Comparison of ENCODE assay signal across 8 cellular contexts in genomic region chr2:241148891-241149674, GRCh38. TPM values are rescaled to one million over a fixed set of nuclear protein-coding genes. Genes with fewer than 3 reads are reported as not detected.
DNase-seq lines count a peak whose midpoint lies in the region; ATAC-seq and TF ChIP-seq lines count a peak whose summit lies in the region.

Gene PASK (minus strand): TSS chr2:241149472. CDS start chr2:241143032, 6,440 bp downstream.

- H3K36me3 ChIP-seq in H7 (replicated peaks; ENCODE audit: control insufficient read depth, insufficient read depth, low read length): no peaks in the 10 kb centered on the region

- H3K9me3 Mint-ChIP-seq in activated T-helper 2 cell treated with anti-CD3 and anti-CD28 coated beads, Interferon-gamma antibody, Interleukin-2, Interleukin-4, amounts not matched to agents 10 μg/mL and 5 μg/mL and 100 μg/mL, durations not matched to agents 14 hours and 24 hours and 36 hours: no peaks in the 10 kb centered on the region
- H3K9me3 Mint-ChIP-seq in nephron: no peaks in the 10 kb centered on the region

- peak within 1 kb of the TSS; percentile 96 for H3K4me3 Mint-ChIP-seq in activated T-helper 2 cell treated with anti-CD3 and anti-CD28 coated beads, Interferon-gamma antibody, Interleukin-2, Interleukin-4, amounts not matched to agents 10 μg/mL and 5 μg/mL and 100 μg/mL, durations not matched to agents 14 hours and 24 hours and 36 hours (ENCODE audit: low read depth)
- H3K4me3 Mint-ChIP-seq in nephron: peak within 1 kb of the TSS; percentile 95 to 97 (median 97)

- peak; percentile 56 for TF ChIP-seq POLR2A in Raji (IDR thresholded peaks at IDR 0.05; ENCODE audit: insufficient read depth, low read depth, low read length)

- H3K4me3 ChIP-seq in H7 (ENCODE audit: insufficient read depth, low read depth, low read length): peak within 1 kb of the TSS; percentile 90
- peak within 1 kb of the TSS; percentile 95 for H3K4me3 ChIP-seq in fibroblast of the aortic adventitia (ENCODE audit: low read depth, low read length)

- peak; percentile 90 for ATAC-seq in stimulated activated naive CD8-positive, alpha-beta T cell treated with anti-CD3 and anti-CD28 coated beads, Interleukin-15, Interleukin-2, amounts not matched to agents 100 U/mL and 50 U/mL, for 24 hours

- intact Hi-C loops in activated T-helper 2 cell treated with anti-CD3 and anti-CD28 coated beads, Interferon-gamma antibody, Interleukin-2, Interleukin-4, amounts not matched to agents 10 μg/mL and 5 μg/mL and 100 μg/mL, durations not matched to agents 14 hours and 24 hours and 36 hours (cut with micrococcal nuclease): loop anchor here (1.0 to 5.0 kb wide), 3 partner anchors 47 to 562 kb away; partner anchors contain the start of genes CAPN10 and MTERF4

- DNase-seq in ELR (ENCODE audit: low read depth): peak; percentile 97
- DNase-seq in H7: peak; percentile 98
- peak; percentile 93 for DNase-seq in M059J (ENCODE audit: low read depth)
- DNase-seq in activated T-helper 2 cell treated with anti-CD3 and anti-CD28 coated beads, Interferon-gamma antibody, Interleukin-2, Interleukin-4, amounts not matched to agents 10 μg/mL and 5 μg/mL and 100 μg/mL, durations not matched to agents 14 hours and 24 hours and 36 hours (ENCODE audit: low spot score): peak; percentile 93
- DNase-seq in fibroblast of the aortic adventitia (ENCODE audit: low read depth): peak; percentile 91
- DNase-seq in stimulated activated naive CD8-positive, alpha-beta T cell treated with anti-CD3 and anti-CD28 coated beads, Interleukin-15, Interleukin-2, amounts not matched to agents 100 U/mL and 50 U/mL, for 24 hours: peak; percentile 93

- no peaks in the 10 kb centered on the region for H3K27me3 Mint-ChIP-seq in activated T-helper 2 cell treated with anti-CD3 and anti-CD28 coated beads, Interferon-gamma antibody, Interleukin-2, Interleukin-4, amounts not matched to agents 10 μg/mL and 5 μg/mL and 100 μg/mL, durations not matched to agents 14 hours and 24 hours and 36 hours (ENCODE audit: low read depth)
- no peaks in the 10 kb centered on the region for H3K27me3 Mint-ChIP-seq in nephron (ENCODE audit: low read depth)

- peaks cover 19% of the 10 kb centered on the region for H3K36me3 Mint-ChIP-seq in activated T-helper 2 cell treated with anti-CD3 and anti-CD28 coated beads, Interferon-gamma antibody, Interleukin-2, Interleukin-4, amounts not matched to agents 10 μg/mL and 5 μg/mL and 100 μg/mL, durations not matched to agents 14 hours and 24 hours and 36 hours (ENCODE audit: low read depth)
- peaks cover 6% of the 10 kb centered on the region for H3K36me3 Mint-ChIP-seq in nephron (ENCODE audit: low read depth)

- H3K27ac Mint-ChIP-seq in activated T-helper 2 cell treated with anti-CD3 and anti-CD28 coated beads, Interferon-gamma antibody, Interleukin-2, Interleukin-4, amounts not matched to agents 10 μg/mL and 5 μg/mL and 100 μg/mL, durations not matched to agents 14 hours and 24 hours and 36 hours: peak within 1 kb of the TSS; percentile 90
- peak within 1 kb of the TSS; percentile 33 to 86 (median 81) for H3K27ac Mint-ChIP-seq in nephron

- H3K4me1 Mint-ChIP-seq in activated T-helper 2 cell treated with anti-CD3 and anti-CD28 coated beads, Interferon-gamma antibody, Interleukin-2, Interleukin-4, amounts not matched to agents 10 μg/mL and 5 μg/mL and 100 μg/mL, durations not matched to agents 14 hours and 24 hours and 36 hours (ENCODE audit: low read depth): peaks cover 38% of the 10 kb centered on the region
- peaks cover 25% of the 10 kb centered on the region for H3K4me1 Mint-ChIP-seq in nephron

- TF ChIP-seq CTCF in fibroblast of the aortic adventitia (IDR thresholded peaks at IDR 0.05; ENCODE audit: insufficient read depth, low read length): no peak
- TF ChIP-seq CTCF in nephron (IDR thresholded peaks at IDR 0.05; ENCODE audit: unreplicated experiment in 3 of 3): no peak

- H3K27me3 ChIP-seq in H7 (ENCODE audit: control insufficient read depth, insufficient read depth, low read length): peaks cover 8% of the 10 kb centered on the region; the same call in 1 of the 2 replicates

RNA-seq across cellular contexts. Expression of gene PASK, which starts in this region (rescaled TPM):
- total RNA-seq in H7 (2014; rRNA removed; shearing (Covaris generic)): 20.4 and 20.6 TPM in 2 replicates
- 5.8 and 9.6 TPM in 2 replicates for total RNA-seq in M059J (2014; rRNA removed; shearing (Covaris generic))
- total RNA-seq in activated T-helper 2 cell treated with anti-CD3 and anti-CD28 coated beads, Interferon-gamma antibody, Interleukin-2, Interleukin-4, amounts not matched to agents 10 μg/mL and 5 μg/mL and 100 μg/mL, durations not matched to agents 14 hours and 24 hours and 36 hours: 72.5 and 75.8 TPM in 2 replicates
- 3.8 and 21.9 TPM in 2 replicates for total RNA-seq in fibroblast of the aortic adventitia (ENCODE audit: low replicate concordance)

Comparison
In these comparisons a context has a peak if more than half of its experiments do, and no peak if none do; other contexts are left out.
1. Peak in every context shown above with its lines: DNase-seq, ATAC-seq and H3K4me3 ChIP-seq.